Comparison of ENCODE assay signal across 34 cellular contexts in genomic region chr12:72978999-72979398, GRCh38.
"Had no signal": no experiment of that assay in that cellular context is flagged by ENCODE, and none has a peak within 500 bp of the region (broad histone marks: within the 10 kb centered on the region; RNA-seq: fewer than 3 reads in every experiment).

No MANE protein-coding gene starts in this region.

- H3K4me3 ChIP-seq: MG63 had no signal

- H3K36me3 ChIP-seq: MG63 had no signal

- DNase-seq: Karpas-422, Kasumi-1, MG63, MM.1S, MV-4-11, NCI-H1048, NCI-H1092, NCI-H1092 treated with DMSO at 0.1 percent for 48 hours, NCI-H1105, NCI-H1105 treated with DMSO at 0.1 percent for 48 hours, NCI-H1417, NCI-H1417 treated with DMSO at 0.1 percent for 48 hours, NCI-H1436, NCI-H1436 treated with DMSO at 0.1 percent for 48 hours, NCI-H146, NCI-H1694, NCI-H1694 treated with DMSO at 0.1 percent for 48 hours, NCI-H187, NCI-H187 treated with DMSO at 0.1 percent for 48 hours, NCI-H1930, NCI-H2029, NCI-H2029 treated with DMSO at 0.1 percent for 48 hours, NCI-H2081, NCI-H2081 treated with DMSO at 0.1 percent for 48 hours, NCI-H2107, NCI-H2171, NCI-H2171 treated with DMSO at 0.1 percent for 48 hours, NCI-H2227 treated with DMSO at 0.1 percent for 48 hours, NCI-H226, NCI-H345, NCI-H446, NCI-H446 treated with DMSO at 0.1 percent for 48 hours, NCI-H510A, NCI-H510A treated with DMSO at 0.1 percent for 48 hours had no signal

- H3K27me3 ChIP-seq: MG63 had no signal
